In the genomic region with DNA sequence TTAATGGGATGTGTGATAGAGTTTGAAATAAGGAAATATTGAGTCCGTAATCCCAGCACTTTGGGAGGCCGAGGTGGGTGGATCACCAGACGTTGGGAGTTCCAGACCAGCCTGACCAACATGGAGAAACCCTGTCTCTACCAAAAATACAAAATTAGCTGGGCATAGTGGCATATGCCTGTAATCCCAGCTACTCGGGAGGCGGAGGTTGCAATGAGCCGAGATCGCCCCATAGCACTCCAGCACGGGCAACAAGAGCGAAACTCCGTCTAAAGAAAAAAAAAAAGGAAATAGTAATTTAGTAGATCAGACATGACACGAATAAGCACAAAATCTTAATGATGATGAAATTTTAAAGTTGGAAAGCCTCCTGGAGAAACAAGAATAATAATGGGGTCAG, we compare ENCODE assay signal across 37 cellular contexts. TPM values are rescaled to one million over a fixed set of nuclear protein-coding genes. Genes with fewer than 3 reads are reported as not detected.
"Had no signal": no experiment of that assay in that cellular context is flagged by ENCODE, and none has a peak within 500 bp of the region (broad histone marks: within the 10 kb centered on the region; RNA-seq: fewer than 3 reads in every experiment).

No MANE protein-coding gene starts in this region.

- H3K4me1 Mint-ChIP-seq: activated CD4-positive, alpha-beta memory T cell treated with anti-CD3 and anti-CD28 coated beads, Interleukin-2, amount 10 ng/mL, durations not matched to agents 7 days and 5 days; activated CD4-positive, alpha-beta T cell treated with anti-CD3 and anti-CD28 coated beads for 36 hours; activated CD4-positive, alpha-beta T cell treated with anti-CD3 and anti-CD28 coated beads, Interleukin-2, amount 10 ng/mL, durations not matched to agents 7 days and 5 days; activated CD8-positive, alpha-beta memory T cell treated with anti-CD3 and anti-CD28 coated beads, Interleukin-2, amount 10 ng/mL, durations not matched to agents 7 days and 5 days; activated naive CD4-positive, alpha-beta T cell treated with anti-CD3 and anti-CD28 coated beads, Interleukin-2, amount 10 ng/mL, durations not matched to agents 7 days and 5 days; activated naive CD4-positive, alpha-beta T cell treated with anti-CD3 and anti-CD28 coated beads, Interleukin-2, amount 50 U/mL, for 24 hours; brain; central memory CD8-positive, alpha-beta T cell had no signal

- H3K9me3 Mint-ChIP-seq: activated CD4-positive, alpha-beta memory T cell treated with anti-CD3 and anti-CD28 coated beads, Interleukin-2, amount 10 ng/mL, durations not matched to agents 7 days and 5 days; activated CD4-positive, alpha-beta T cell treated with anti-CD3 and anti-CD28 coated beads, Interleukin-2, amount 10 ng/mL, durations not matched to agents 7 days and 5 days; activated naive CD4-positive, alpha-beta T cell treated with anti-CD3 and anti-CD28 coated beads, Interleukin-2, amount 10 ng/mL, durations not matched to agents 7 days and 5 days; activated naive CD4-positive, alpha-beta T cell treated with anti-CD3 and anti-CD28 coated beads, Interleukin-2, amount 50 U/mL, for 24 hours; activated T-cell treated with anti-CD3 and anti-CD28 coated beads, Interleukin-2, amount 50 U/mL, for 24 hours; activated T-helper 2 cell treated with anti-CD3 and anti-CD28 coated beads, Interferon-gamma antibody, Interleukin-2, Interleukin-4, amounts not matched to agents 10 μg/mL and 5 μg/mL and 100 μg/mL, durations not matched to agents 14 hours and 24 hours and 36 hours; central memory CD8-positive, alpha-beta T cell; T-helper 2 cell treated with Interferon-gamma antibody and Interleukin-4, amounts not matched to agents 5 μg/mL and 100 μg/mL, for 36 hours had no signal

- H3K27ac Mint-ChIP-seq: activated CD4-positive, alpha-beta memory T cell treated with anti-CD3 and anti-CD28 coated beads, Interleukin-2, amount 10 ng/mL, durations not matched to agents 7 days and 5 days; activated CD4-positive, alpha-beta T cell treated with anti-CD3 and anti-CD28 coated beads for 36 hours; activated CD4-positive, alpha-beta T cell treated with anti-CD3 and anti-CD28 coated beads, Interleukin-2, amount 10 ng/mL, durations not matched to agents 7 days and 5 days; activated CD8-positive, alpha-beta memory T cell treated with anti-CD3 and anti-CD28 coated beads, Interleukin-2, amount 10 ng/mL, durations not matched to agents 7 days and 5 days; activated CD8-positive, alpha-beta T cell treated with anti-CD3 and anti-CD28 coated beads, Interleukin-2, amount 10 ng/mL, durations not matched to agents 7 days and 5 days; activated naive CD4-positive, alpha-beta T cell treated with anti-CD3 and anti-CD28 coated beads, Interleukin-2, amount 10 ng/mL, durations not matched to agents 7 days and 5 days; activated naive CD4-positive, alpha-beta T cell treated with anti-CD3 and anti-CD28 coated beads, Interleukin-2, amount 50 U/mL, for 24 hours; activated naive CD8-positive, alpha-beta T cell; activated T-cell treated with anti-CD3 and anti-CD28 coated beads, Interleukin-2, amount 50 U/mL, for 24 hours; activated T-helper 2 cell treated with anti-CD3 and anti-CD28 coated beads, Interferon-gamma antibody, Interleukin-2, Interleukin-4, amounts not matched to agents 10 μg/mL and 5 μg/mL and 100 μg/mL, durations not matched to agents 14 hours and 24 hours and 36 hours; brain; T-helper 1 cell treated with Interleukin-12 subunit alpha and Interleukin-12 subunit beta and Interleukin-4 antibody, amounts not matched to agents 30 μg/mL and 1 μg/mL, for 36 hours; T-helper 2 cell treated with Interferon-gamma antibody and Interleukin-4, amounts not matched to agents 5 μg/mL and 100 μg/mL, for 36 hours had no signal

- H3K4me3 Mint-ChIP-seq: activated CD4-positive, alpha-beta memory T cell treated with anti-CD3 and anti-CD28 coated beads, Interleukin-2, amount 10 ng/mL, durations not matched to agents 7 days and 5 days; activated CD4-positive, alpha-beta T cell treated with anti-CD3 and anti-CD28 coated beads for 36 hours; activated CD4-positive, alpha-beta T cell treated with anti-CD3 and anti-CD28 coated beads, Interleukin-2, amount 10 ng/mL, durations not matched to agents 7 days and 5 days; activated CD8-positive, alpha-beta memory T cell treated with anti-CD3 and anti-CD28 coated beads, Interleukin-2, amount 10 ng/mL, durations not matched to agents 7 days and 5 days; activated CD8-positive, alpha-beta T cell treated with anti-CD3 and anti-CD28 coated beads, Interleukin-2, amount 10 ng/mL, durations not matched to agents 7 days and 5 days; activated naive CD4-positive, alpha-beta T cell treated with anti-CD3 and anti-CD28 coated beads, Interleukin-2, amount 10 ng/mL, durations not matched to agents 7 days and 5 days; activated naive CD4-positive, alpha-beta T cell treated with anti-CD3 and anti-CD28 coated beads, Interleukin-2, amount 50 U/mL, for 24 hours; activated naive CD8-positive, alpha-beta T cell; activated T-cell treated with anti-CD3 and anti-CD28 coated beads, Interleukin-2, amount 50 U/mL, for 24 hours; brain; central memory CD8-positive, alpha-beta T cell; T-helper 1 cell treated with Interleukin-12 subunit alpha and Interleukin-12 subunit beta and Interleukin-4 antibody, amounts not matched to agents 30 μg/mL and 1 μg/mL, for 36 hours; T-helper 2 cell treated with Interferon-gamma antibody and Interleukin-4, amounts not matched to agents 5 μg/mL and 100 μg/mL, for 36 hours had no signal

- H3K4me3 ChIP-seq: adrenal gland, cardiac muscle cell had no signal

- ATAC-seq: activated CD4-positive, alpha-beta T cell treated with anti-CD3 and anti-CD28 coated beads for 36 hours; activated CD4-positive, CD25-positive, alpha-beta regulatory T cell treated with anti-CD3 and anti-CD28 coated beads, Interleukin-2, amount 50 U/mL, for 24 hours; activated CD8-positive, alpha-beta memory T cell treated with anti-CD3 and anti-CD28 coated beads, Interleukin-2, amount 10 ng/mL, durations not matched to agents 7 days and 5 days; activated CD8-positive, alpha-beta T cell treated with anti-CD3 and anti-CD28 coated beads, Interleukin-2, amount 10 ng/mL, durations not matched to agents 7 days and 5 days had no signal

- H3K27me3 Mint-ChIP-seq: activated CD4-positive, alpha-beta memory T cell treated with anti-CD3 and anti-CD28 coated beads, Interleukin-2, amount 10 ng/mL, durations not matched to agents 7 days and 5 days; activated CD4-positive, alpha-beta T cell treated with anti-CD3 and anti-CD28 coated beads for 36 hours; activated CD4-positive, alpha-beta T cell treated with anti-CD3 and anti-CD28 coated beads, Interleukin-2, amount 10 ng/mL, durations not matched to agents 7 days and 5 days; activated CD8-positive, alpha-beta memory T cell treated with anti-CD3 and anti-CD28 coated beads, Interleukin-2, amount 10 ng/mL, durations not matched to agents 7 days and 5 days; activated naive CD4-positive, alpha-beta T cell treated with anti-CD3 and anti-CD28 coated beads, Interleukin-2, amount 10 ng/mL, durations not matched to agents 7 days and 5 days; activated naive CD4-positive, alpha-beta T cell treated with anti-CD3 and anti-CD28 coated beads, Interleukin-2, amount 50 U/mL, for 24 hours; activated T-cell treated with anti-CD3 and anti-CD28 coated beads, Interleukin-2, amount 50 U/mL, for 24 hours; brain had no signal

- H3K9me3 ChIP-seq: adrenal gland had no signal

- H3K27ac ChIP-seq: adrenal gland, cardiac muscle cell, VCaP had no signal

- H3K27me3 ChIP-seq: adrenal gland, cardiac muscle cell had no signal

- DNase-seq: activated CD4-positive, alpha-beta memory T cell treated with anti-CD3 and anti-CD28 coated beads, Interleukin-2, amount 10 ng/mL, durations not matched to agents 7 days and 5 days; activated CD4-positive, alpha-beta T cell treated with anti-CD3 and anti-CD28 coated beads for 1 hour; activated CD4-positive, alpha-beta T cell treated with anti-CD3 and anti-CD28 coated beads for 36 hours; activated CD4-positive, alpha-beta T cell treated with anti-CD3 and anti-CD28 coated beads for 48 hours; activated CD4-positive, alpha-beta T cell treated with anti-CD3 and anti-CD28 coated beads, Interleukin-2, amount 10 ng/mL, durations not matched to agents 7 days and 5 days; activated CD4-positive, alpha-beta T cell treated with anti-CD3 and anti-CD28 coated beads, Interleukin-2, amount 50 U/mL, for 48 hours; activated CD4-positive, CD25-positive, alpha-beta regulatory T cell; activated CD8-positive, alpha-beta memory T cell treated with anti-CD3 and anti-CD28 coated beads for 24 hours; activated CD8-positive, alpha-beta memory T cell treated with anti-CD3 and anti-CD28 coated beads, Interleukin-2, amount 10 ng/mL, durations not matched to agents 7 days and 5 days; activated CD8-positive, alpha-beta memory T cell treated with anti-CD3 and anti-CD28 coated beads, Interleukin-2, amount 50 U/mL, for 48 hours; activated CD8-positive, alpha-beta T cell treated with anti-CD3 and anti-CD28 coated beads, Interleukin-2, amount 10 ng/mL, durations not matched to agents 7 days and 5 days; activated effector memory CD4-positive, alpha-beta T cell treated with Interleukin-2 at 50 U/mL for 16 hours; activated gamma-delta T cell; activated naive CD4-positive, alpha-beta T cell treated with anti-CD3 and anti-CD28 coated beads, Interleukin-2, amount 10 ng/mL, durations not matched to agents 7 days and 5 days; activated naive CD4-positive, alpha-beta T cell treated with Interleukin-2 at 50 U/mL for 16 hours; activated T-cell treated with anti-CD3 and anti-CD28 coated beads, Interleukin-2, amount 50 U/mL, for 24 hours; activated T-cell treated with anti-CD3 and anti-CD28 coated beads, Interleukin-2, amount 50 U/mL, for 48 hours; adrenal gland; amniotic stem cell; aorta; caudate nucleus; cerebellar nuclear complex; T-helper 1 cell; T-helper 2 cell; T-helper 9 cell had no signal

- H3K36me3 Mint-ChIP-seq: activated CD8-positive, alpha-beta memory T cell treated with anti-CD3 and anti-CD28 coated beads, Interleukin-2, amount 10 ng/mL, durations not matched to agents 7 days and 5 days; activated naive CD4-positive, alpha-beta T cell treated with anti-CD3 and anti-CD28 coated beads, Interleukin-2, amount 10 ng/mL, durations not matched to agents 7 days and 5 days; activated naive CD4-positive, alpha-beta T cell treated with anti-CD3 and anti-CD28 coated beads, Interleukin-2, amount 50 U/mL, for 24 hours; activated naive CD8-positive, alpha-beta T cell had no signal

- FAIRE-seq: bronchial epithelial cell, TTC549 had no signal

RNA-seq across cellular contexts. Expression of a gene that starts 14.8 kb away (rescaled TPM):
- total RNA-seq: activated CD4-positive, alpha-beta memory T cell treated with anti-CD3 and anti-CD28 coated beads, Interleukin-2, amount 10 ng/mL, durations not matched to agents 7 days and 5 days; activated CD4-positive, alpha-beta T cell treated with anti-CD3 and anti-CD28 coated beads, Interleukin-2, amount 10 ng/mL, durations not matched to agents 7 days and 5 days; activated CD8-positive, alpha-beta memory T cell treated with anti-CD3 and anti-CD28 coated beads, Interleukin-2, amount 10 ng/mL, durations not matched to agents 7 days and 5 days; activated CD8-positive, alpha-beta T cell treated with anti-CD3 and anti-CD28 coated beads, Interleukin-2, amount 10 ng/mL, durations not matched to agents 7 days and 5 days; activated T-helper 2 cell treated with anti-CD3 and anti-CD28 coated beads, Interferon-gamma antibody, Interleukin-2, Interleukin-4, amounts not matched to agents 10 μg/mL and 5 μg/mL and 100 μg/mL, durations not matched to agents 14 hours and 24 hours and 36 hours had no signal
